7 cellular contexts compared by ENCODE assay signal in genomic region chr9:35489313-35490154, GRCh38. TPM values are rescaled to one million over a fixed set of nuclear protein-coding genes. Genes with fewer than 3 reads are reported as not detected.
DNase-seq lines count a peak whose midpoint lies in the region; ATAC-seq and TF ChIP-seq lines count a peak whose summit lies in the region.

A gene with protein sequence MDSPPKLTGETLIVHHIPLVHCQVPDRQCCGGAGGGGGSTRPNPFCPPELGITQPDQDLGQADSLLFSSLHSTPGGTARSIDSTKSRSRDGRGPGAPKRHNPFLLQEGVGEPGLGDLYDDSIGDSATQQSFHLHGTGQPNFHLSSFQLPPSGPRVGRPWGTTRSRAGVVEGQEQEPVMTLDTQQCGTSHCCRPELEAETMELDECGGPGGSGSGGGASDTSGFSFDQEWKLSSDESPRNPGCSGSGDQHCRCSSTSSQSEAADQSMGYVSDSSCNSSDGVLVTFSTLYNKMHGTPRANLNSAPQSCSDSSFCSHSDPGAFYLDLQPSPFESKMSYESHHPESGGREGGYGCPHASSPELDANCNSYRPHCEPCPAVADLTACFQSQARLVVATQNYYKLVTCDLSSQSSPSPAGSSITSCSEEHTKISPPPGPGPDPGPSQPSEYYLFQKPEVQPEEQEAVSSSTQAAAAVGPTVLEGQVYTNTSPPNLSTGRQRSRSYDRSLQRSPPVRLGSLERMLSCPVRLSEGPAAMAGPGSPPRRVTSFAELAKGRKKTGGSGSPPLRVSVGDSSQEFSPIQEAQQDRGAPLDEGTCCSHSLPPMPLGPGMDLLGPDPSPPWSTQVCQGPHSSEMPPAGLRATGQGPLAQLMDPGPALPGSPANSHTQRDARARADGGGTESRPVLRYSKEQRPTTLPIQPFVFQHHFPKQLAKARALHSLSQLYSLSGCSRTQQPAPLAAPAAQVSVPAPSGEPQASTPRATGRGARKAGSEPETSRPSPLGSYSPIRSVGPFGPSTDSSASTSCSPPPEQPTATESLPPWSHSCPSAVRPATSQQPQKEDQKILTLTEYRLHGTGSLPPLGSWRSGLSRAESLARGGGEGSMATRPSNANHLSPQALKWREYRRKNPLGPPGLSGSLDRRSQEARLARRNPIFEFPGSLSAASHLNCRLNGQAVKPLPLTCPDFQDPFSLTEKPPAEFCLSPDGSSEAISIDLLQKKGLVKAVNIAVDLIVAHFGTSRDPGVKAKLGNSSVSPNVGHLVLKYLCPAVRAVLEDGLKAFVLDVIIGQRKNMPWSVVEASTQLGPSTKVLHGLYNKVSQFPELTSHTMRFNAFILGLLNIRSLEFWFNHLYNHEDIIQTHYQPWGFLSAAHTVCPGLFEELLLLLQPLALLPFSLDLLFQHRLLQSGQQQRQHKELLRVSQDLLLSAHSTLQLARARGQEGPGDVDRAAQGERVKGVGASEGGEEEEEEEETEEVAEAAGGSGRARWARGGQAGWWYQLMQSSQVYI (N-terminal part only) (plus strand): TSS chr9:35490111. CDS start chr9:35546522, 56,411 bp downstream.

- H3K27me3 ChIP-seq in right cardiac atrium (ENCODE audit: control insufficient read depth, insufficient read depth) = no peaks in the 10 kb centered on the region

- H3K4me1 ChIP-seq in right cardiac atrium (ENCODE audit: control insufficient read depth, insufficient read depth, low read length) = peaks cover 10% of the 10 kb centered on the region

- peak; percentile 89 to 91 for ATAC-seq in right cardiac atrium
- no peak for ATAC-seq in HG03457 (IDR thresholded peaks at IDR 0.05; ENCODE audit: unreplicated experiment)

- in situ Hi-C loops in GM13976 (cut with MboI; ENCODE audit: low sequenced_read_pairs, unreplicated experiment) = no loop called here

- H3K27ac ChIP-seq in right cardiac atrium (ENCODE audit: low read length) = peak within 1 kb of the TSS; percentile 59

- 2% methylated on average over 71 of the region's 71 CpGs for WGBS in right cardiac atrium

- H3K4me3 ChIP-seq in right cardiac atrium (ENCODE audit: low read length) = peak within 1 kb of the TSS; percentile 51

- intact Hi-C loops in right cardiac atrium (cut with DNase I) = loop anchor here (2.0 to 5.0 kb wide), 4 partner anchors 21 to 65 kb away; no protein-coding TSS in a partner anchor
- intact Hi-C loops in posterior cingulate gyrus (cut with DNase I) = loop anchor here (1.0 to 10.0 kb wide), 2 partner anchors 65 to 165 kb away; partner anchors contain the start of genes CCDC107, RMRP and SIT1

- DNase-seq in GM13976 (ENCODE audit: low spot score) (peak; percentile 53), NCI-H1048 (lab: John Stamatoyannopoulos, UW) (peak; percentile 62), SKM-1 (lab: John Stamatoyannopoulos, UW; ENCODE audit: unreplicated experiment) (peak; percentile 65), astrocyte of the hippocampus (ENCODE audit: low read depth, low spot score) (peak; percentile 97), right cardiac atrium (peak; percentile 89 to 94 (median 94)), posterior cingulate gyrus (peak; percentile 65 to 97 (median 79))

- peak; percentile 7 for TF ChIP-seq CTCF in GM13976 (IDR thresholded peaks at IDR 0.05; ENCODE audit: borderline replicate concordance, control extremely low read depth, extremely low read depth, insufficient read depth, missing control alignments)

- no peaks in the 10 kb centered on the region for H3K9me3 ChIP-seq in right cardiac atrium (ENCODE audit: control insufficient read depth, low read length)

RNA-seq across cellular contexts. Expression of the gene that starts here (rescaled TPM):
- total RNA-seq in right cardiac atrium = 10 to 100 TPM; 30.7 to 41.4 (median 35.5) TPM
- 23.6 TPM for polyA plus RNA-seq in right cardiac atrium
